In genomic region chr16:51181495-51181795, GRCh38 we compare ENCODE assay signal across 30 cellular contexts. TPM values are rescaled to one million over a fixed set of nuclear protein-coding genes. Genes with fewer than 3 reads are reported as not detected.
DNase-seq lines count a peak whose midpoint lies in the region; ATAC-seq, FAIRE-seq and TF ChIP-seq lines count a peak whose summit lies in the region.
"Had no signal": no experiment of that assay in that cellular context is flagged by ENCODE, and none has a peak within 500 bp of the region (broad histone marks: within the 10 kb centered on the region; RNA-seq: fewer than 3 reads in every experiment).

No MANE protein-coding gene starts in this region.

- H3K36me3 ChIP-seq in IMR-90 (ENCODE audit: control insufficient read depth, insufficient read depth, low read length) (no peaks in the 10 kb centered on the region), mesenchymal stem cell (ENCODE audit: control insufficient read depth in 1 of 2, insufficient read depth in 2 of 2, low read depth in 1 of 2, low read length in 2 of 2) (no peaks in the 10 kb centered on the region)
- H3K36me3 ChIP-seq: breast epithelium, esophagus squamous epithelium, MG63, tibial nerve had no signal

- no peak overlapping the region for H4K5ac ChIP-seq in IMR-90 (ENCODE audit: low read depth, low read length)

- in situ Hi-C loops in IMR-90 (cut with MboI; ENCODE audit: low sequenced_read_pairs): no loop called here

- TF ChIP-seq CTCF in IMR-90 (conservative IDR thresholded peaks at IDR 0.05; ENCODE audit: low read depth, low read length) (no peak), brain (conservative IDR thresholded peaks at IDR 0.05) (no peak), D721Med (IDR thresholded peaks at IDR 0.05; ENCODE audit: insufficient read depth, missing control alignments) (no peak)

- no peak overlapping the region for H3K14ac ChIP-seq in IMR-90 (replicated peaks; ENCODE audit: low read depth, low read length)
- H3K14ac ChIP-seq in mesenchymal stem cell (ENCODE audit: low read length in 2 of 2): no peak overlapping the region

- H3K9me1 ChIP-seq in IMR-90 (ENCODE audit: insufficient read depth, low read length): peaks cover 11% of the 10 kb centered on the region

- H2BK12ac ChIP-seq in mesenchymal stem cell (ENCODE audit: low read length in 2 of 2): no peak overlapping the region

- H3K27ac ChIP-seq in IMR-90 (ENCODE audit: insufficient read depth, low read length) (no peak overlapping the region), mesenchymal stem cell (ENCODE audit: low read length, poor library complexity, severe bottlenecking) (no peak overlapping the region)
- H3K27ac ChIP-seq: breast epithelium, coronary artery, esophagus squamous epithelium, HL-60, psoas muscle, tibial nerve had no signal

- H3K23ac ChIP-seq in IMR-90 (ENCODE audit: low read depth, low read length) (no peak overlapping the region), mesenchymal stem cell (ENCODE audit: low read length in 2 of 2) (no peak overlapping the region)

- CTCF ChIA-PET in IMR-90 (lab: Yijun Ruan, JAX): interaction anchor here (0.7 kb wide), 1 partner anchor 566 kb away, joined by 3 read pairs; no protein-coding TSS in a partner anchor

- no peaks in the 10 kb centered on the region for H3K9me3 Mint-ChIP-seq in brain
- H3K9me3 Mint-ChIP-seq: activated CD4-positive, alpha-beta memory T cell treated with anti-CD3 and anti-CD28 coated beads, Interleukin-2, amount 10 ng/mL, durations not matched to agents 7 days and 5 days; stimulated activated naive CD8-positive, alpha-beta T cell treated with anti-CD3 and anti-CD28 coated beads, Interleukin-15, amount 100 ng/mL, for 72 hours; T-cell had no signal

- H3K4ac ChIP-seq in IMR-90 (ENCODE audit: low read depth, low read length) (no peak overlapping the region), mesenchymal stem cell (ENCODE audit: low read depth in 1 of 2, low read length in 2 of 2) (peak overlapping the region in 1 of 2 experiments; percentile 68)

- POLR2A ChIA-PET in IMR-90 (lab: Charles Lee; ENCODE audit: unreplicated experiment): interaction anchor here (0.5 kb wide), 1 partner anchor 28 kb away, joined by 6 read pairs; no protein-coding TSS in a partner anchor

- H3K27ac Mint-ChIP-seq in brain (peak overlapping the region in 3 of 5 experiments; percentile 18 to 59 (median 29)), T-helper 17 cell (no peak overlapping the region)
- H3K27ac Mint-ChIP-seq: activated CD4-positive, alpha-beta memory T cell treated with anti-CD3 and anti-CD28 coated beads, Interleukin-2, amount 10 ng/mL, durations not matched to agents 7 days and 5 days; stimulated activated naive CD8-positive, alpha-beta T cell treated with anti-CD3 and anti-CD28 coated beads, Interleukin-15, amount 100 ng/mL, for 72 hours; T-cell had no signal

- no peak; the same call in 1 of the 2 replicates for ATAC-seq in IMR-90 (ENCODE audit: low read depth)
- no peak for ATAC-seq in T-helper 17 cell
- ATAC-seq: K562; PC-3; psoas muscle; stimulated activated naive CD8-positive, alpha-beta T cell treated with anti-CD3 and anti-CD28 coated beads, Interleukin-15, amount 100 ng/mL, for 72 hours; T-cell had no signal

- H3K9me3 ChIP-seq in IMR-90 (ENCODE audit: control insufficient read depth, insufficient read depth, low read length) (no peaks in the 10 kb centered on the region), mesenchymal stem cell (ENCODE audit: control insufficient read depth, low read length) (no peaks in the 10 kb centered on the region), T-helper 17 cell (ENCODE audit: control insufficient read depth, low read length, poor library complexity, severe bottlenecking) (no peaks in the 10 kb centered on the region)
- H3K9me3 ChIP-seq: breast epithelium, esophagus squamous epithelium, MG63, psoas muscle, tibial nerve had no signal

- H4K91ac ChIP-seq in IMR-90 (ENCODE audit: insufficient read depth, low read depth, low read length) (no peak overlapping the region), mesenchymal stem cell (ENCODE audit: low read length) (peak overlapping the region; percentile 31)

- H3K4me1 Mint-ChIP-seq in brain (peaks cover 46% of the 10 kb centered on the region), T-helper 17 cell (no peaks in the 10 kb centered on the region)
- H3K4me1 Mint-ChIP-seq: activated CD4-positive, alpha-beta memory T cell treated with anti-CD3 and anti-CD28 coated beads, Interleukin-2, amount 10 ng/mL, durations not matched to agents 7 days and 5 days; stimulated activated naive CD8-positive, alpha-beta T cell treated with anti-CD3 and anti-CD28 coated beads, Interleukin-15, amount 100 ng/mL, for 72 hours; T-cell had no signal

- TF ChIP-seq RAD21 in IMR-90 (IDR thresholded peaks at IDR 0.05; ENCODE audit: low read length): no peak

- WGBS in IMR-90 (ENCODE audit: extremely low coverage in 2 of 2, insufficient read length in 1 of 2), 2 experiments: no CpG with 5 or more reads among the region's 4 CpGs
- 7% methylated on average over 3 of the region's 4 CpGs for WGBS in mesenchymal stem cell

- dilution Hi-C loops in IMR-90 (cut with HindIII; ENCODE audit: low sequenced_read_pairs, unreplicated experiment): no loop called here

- H3K56ac ChIP-seq in IMR-90 (ENCODE audit: extremely low read depth, insufficient read depth, low read length): no peak overlapping the region

- H2AFZ ChIP-seq in IMR-90 (replicated peaks; ENCODE audit: low read length, poor library complexity): peak overlapping the region; percentile 18
- no peak overlapping the region for H2AFZ ChIP-seq in mesenchymal stem cell (ENCODE audit: low read depth, low read length)

- H2BK120ac ChIP-seq in IMR-90 (ENCODE audit: low read depth, low read length) (no peak overlapping the region), mesenchymal stem cell (ENCODE audit: low read depth, low read length) (peak overlapping the region; percentile 80)

- H3K27me3 Mint-ChIP-seq in brain (no peaks in the 10 kb centered on the region), T-helper 17 cell (no peaks in the 10 kb centered on the region)
- H3K27me3 Mint-ChIP-seq: activated CD4-positive, alpha-beta memory T cell treated with anti-CD3 and anti-CD28 coated beads, Interleukin-2, amount 10 ng/mL, durations not matched to agents 7 days and 5 days; stimulated activated naive CD8-positive, alpha-beta T cell treated with anti-CD3 and anti-CD28 coated beads, Interleukin-15, amount 100 ng/mL, for 72 hours had no signal

- no peak for TF ChIP-seq POLR2A in IMR-90 (IDR thresholded peaks at IDR 0.05; ENCODE audit: low read depth, low read length)

- H3K4me1 ChIP-seq in IMR-90 (ENCODE audit: control insufficient read depth, insufficient read depth, low read length): peaks cover 12% of the 10 kb centered on the region
- H3K4me1 ChIP-seq in mesenchymal stem cell (ENCODE audit: control insufficient read depth, insufficient read depth, low read depth, low read length): peaks cover 3% of the 10 kb centered on the region
- H3K4me1 ChIP-seq: breast epithelium, esophagus squamous epithelium, psoas muscle, tibial nerve had no signal

- intact Hi-C loops in IMR-90 (cut with micrococcal nuclease): no loop called here

- H2AK9ac ChIP-seq in IMR-90 (replicated peaks; ENCODE audit: low read depth, low read length, poor library complexity): no peak overlapping the region

- H3K36me3 Mint-ChIP-seq in brain (no peaks in the 10 kb centered on the region), T-helper 17 cell (ENCODE audit: low read depth) (no peaks in the 10 kb centered on the region)
- H3K36me3 Mint-ChIP-seq: T-cell had no signal

- H3K9ac ChIP-seq in IMR-90 (ENCODE audit: low read depth, low read length) (no peak overlapping the region), mesenchymal stem cell (ENCODE audit: low read length) (no peak overlapping the region)

- H3K4me3 Mint-ChIP-seq in brain: no peak overlapping the region
- H3K4me3 Mint-ChIP-seq in T-helper 17 cell: no peak overlapping the region
- H3K4me3 Mint-ChIP-seq: activated CD4-positive, alpha-beta memory T cell treated with anti-CD3 and anti-CD28 coated beads, Interleukin-2, amount 10 ng/mL, durations not matched to agents 7 days and 5 days; stimulated activated naive CD8-positive, alpha-beta T cell treated with anti-CD3 and anti-CD28 coated beads, Interleukin-15, amount 100 ng/mL, for 72 hours; T-cell had no signal

- no peak overlapping the region for H2BK20ac ChIP-seq in IMR-90 (ENCODE audit: low read depth, low read length)

- peak; percentile 2 for DNase-seq in EL
- DNase-seq in IMR-90: peak; percentile 19
- DNase-seq in mesenchymal stem cell: peak; percentile 49
- no peak for DNase-seq in D721Med (ENCODE audit: insufficient read length, low spot score)
- no peak for DNase-seq in cerebellum (ENCODE audit: low spot score)
- DNase-seq in T-helper 17 cell: no peak
- no peak for DNase-seq in HK-2 (ENCODE audit: unreplicated experiment)
- DNase-seq: activated CD4-positive, alpha-beta memory T cell treated with anti-CD3 and anti-CD28 coated beads, Interleukin-2, amount 10 ng/mL, durations not matched to agents 7 days and 5 days; activated CD4-positive, CD25-positive, alpha-beta regulatory T cell treated with anti-CD3 and anti-CD28 coated beads, Interleukin-2, amount 50 U/mL, for 72 hours; activated effector memory CD4-positive, alpha-beta T cell treated with Interleukin-2 at 50 U/mL for 16 hours; esophagus squamous epithelium; GDM1; hippocampal formation; MG63; NCI-H1417 treated with DMSO at 0.1 percent for 48 hours; nucleus accumbens; PC-3; psoas muscle; SIG-M5; stimulated activated naive CD8-positive, alpha-beta T cell treated with anti-CD3 and anti-CD28 coated beads, Interleukin-15, amount 100 ng/mL, for 72 hours; T-cell had no signal

- H3K4me3 ChIP-seq in IMR-90 (ENCODE audit: insufficient read depth, low read depth, low read length) (no peak overlapping the region), mesenchymal stem cell (ENCODE audit: insufficient read depth in 1 of 2, low read depth in 1 of 2, low read length in 2 of 2) (no peak overlapping the region)
- H3K4me3 ChIP-seq: breast epithelium, coronary artery, esophagus squamous epithelium, K562, MG63, psoas muscle, tibial nerve had no signal

- no peak for FAIRE-seq in D721Med (lab: Jason Lieb, UNC)
- FAIRE-seq: frontal cortex, H54, K562 had no signal

- H3K27me3 ChIP-seq in IMR-90 (ENCODE audit: control insufficient read depth, insufficient read depth, low read length): no peaks in the 10 kb centered on the region
- peaks cover 16 to 17% of the 10 kb centered on the region in 2 experiments for H3K27me3 ChIP-seq in mesenchymal stem cell (ENCODE audit: control insufficient read depth in 1 of 2, insufficient read depth in 1 of 2, low read length in 2 of 2)
- H3K27me3 ChIP-seq: MG63 had no signal

- no TSS peak for BruUV-seq in IMR-90 (replicated peaks; lab: Mats Ljungman, UMichigan)

- H4K8ac ChIP-seq in IMR-90 (ENCODE audit: low read depth in 2 of 2, low read length in 2 of 2): no peak overlapping the region
- peak overlapping the region; percentile 19 for H4K8ac ChIP-seq in mesenchymal stem cell (ENCODE audit: low read length)

- H3K18ac ChIP-seq in IMR-90 (ENCODE audit: low read depth, low read length) (no peak overlapping the region), mesenchymal stem cell (ENCODE audit: low read depth in 1 of 2, low read length in 2 of 2) (peak overlapping the region in 1 of 2 experiments; percentile 55)

- H2BK5ac ChIP-seq in IMR-90 (ENCODE audit: low read depth, low read length, poor library complexity, severe bottlenecking): no peak overlapping the region
- no peak overlapping the region for H2BK5ac ChIP-seq in mesenchymal stem cell (ENCODE audit: low read depth, low read length, poor library complexity, severe bottlenecking)

- H3K4me2 ChIP-seq in IMR-90 (ENCODE audit: low read depth, low read length): no peak overlapping the region
- H3K4me2 ChIP-seq in mesenchymal stem cell (ENCODE audit: low read length, poor library complexity, severe bottlenecking): no peak overlapping the region

- no peaks in the 10 kb centered on the region for H4K20me1 ChIP-seq in IMR-90 (ENCODE audit: insufficient read depth, low read length)

- no peaks in the 10 kb centered on the region for H3K79me1 ChIP-seq in IMR-90 (ENCODE audit: low read depth in 1 of 2, low read length in 2 of 2)
- no peaks in the 10 kb centered on the region for H3K79me1 ChIP-seq in mesenchymal stem cell (replicated peaks; ENCODE audit: low read length, poor library complexity, severe bottlenecking)

- H2AK5ac ChIP-seq in IMR-90 (ENCODE audit: low read depth, low read length): no peak overlapping the region
- H2AK5ac ChIP-seq in mesenchymal stem cell (ENCODE audit: low read length, severe bottlenecking): no peak overlapping the region

- H2BK15ac ChIP-seq in IMR-90 (ENCODE audit: low read depth, low read length) (no peak overlapping the region), mesenchymal stem cell (ENCODE audit: low read depth, poor library complexity, severe bottlenecking) (no peak overlapping the region)

RNA-seq across cellular contexts. Expression of gene SALL1, which starts 30.4 kb away (rescaled TPM):
- total RNA-seq in IMR-90 (2012; rRNA removed) (0.83 and 0.90 TPM in 2 replicates), cerebellum (5.0 TPM), T-helper 17 cell (not detected)
- polyA plus RNA-seq in IMR-90 (2012; rRNA removed) (4.8 and 5.2 TPM in 2 replicates), brain (ENCODE audit: insufficient read depth, low read depth, low replicate concordance) (21.6 TPM)
- 1.9 and 2.5 TPM in 2 replicates for polyA plus RNA-seq in IMR-90 (2012; cell fraction: cytosol; rRNA removed)
- polyA plus RNA-seq in IMR-90 (2012; cell fraction: nucleus; rRNA removed; ENCODE audit: low replicate concordance): 5.5 and 7.8 TPM in 2 replicates
- polyA plus RNA-seq in mesenchymal stem cell (2013, experiment 1 of 2): 52.3 TPM
- polyA plus RNA-seq in mesenchymal stem cell (2013, experiment 2 of 2): 50.1 TPM
- total RNA-seq: activated CD4-positive, alpha-beta memory T cell treated with anti-CD3 and anti-CD28 coated beads, Interleukin-2, amount 10 ng/mL, durations not matched to agents 7 days and 5 days; K562; lung microvascular endothelial cell; PC-3; psoas muscle had no signal
- polyA plus RNA-seq: K562, psoas muscle had no signal

Comparison
In these comparisons a context has a peak if more than half of its experiments do, and no peak if none do; other contexts are left out.
1. DNase-seq: peak in EL (single experiment), IMR-90 (single experiment) and mesenchymal stem cell (single experiment); none in D721Med (single experiment), cerebellum (single experiment), T-helper 17 cell (0 of 3) and HK-2 (single experiment).